ENCODE assay signal across 8 cellular contexts in genomic region chr2:27428213-27428977, GRCh38. TPM values are rescaled to one million over a fixed set of nuclear protein-coding genes. Genes with fewer than 3 reads are reported as not detected.
A peak's percentile ranks its signal among the peaks of the same experiment; 100 is the strongest.
DNase-seq lines count a peak whose midpoint lies in the region; ATAC-seq and TF ChIP-seq lines count a peak whose summit lies in the region.

Gene NRBP1, plus strand, starts transcription at chr2:27428631. Its CDS starts 4,643 bp downstream, at chr2:27433274.

- peaks cover 15% of the 10 kb centered on the region for H3K4me1 ChIP-seq in Panc1 (ENCODE audit: control insufficient read depth, insufficient read depth, low read length)
- H3K4me1 ChIP-seq in esophagus (ENCODE audit: control insufficient read depth in 2 of 2, insufficient read depth in 2 of 2, low read length in 1 of 2), result peaks cover 0 to 2% of the 10 kb centered on the region in 2 donors
- H3K4me1 ChIP-seq in muscle layer of colon (ENCODE audit: insufficient read depth, low read length), result peaks cover 42% of the 10 kb centered on the region

- H3K9me3 ChIP-seq in Panc1 (ENCODE audit: control insufficient read depth, insufficient read depth, low read depth, low read length) (no peaks in the 10 kb centered on the region), esophagus (ENCODE audit: control insufficient read depth in 2 of 2, insufficient read depth in 1 of 2, low read depth in 1 of 2, low read length in 1 of 2) (no peaks in the 10 kb centered on the region), muscle layer of colon (ENCODE audit: low read length) (no peaks in the 10 kb centered on the region)

- DNase-seq in DMS53 treated with DMSO at 0.1 percent for 48 hours (lab: John Stamatoyannopoulos, UW; ENCODE audit: unreplicated experiment) (peak; percentile 59), KBM-7 (peak; percentile 92), Panc1 (ENCODE audit: low read depth, low spot score) (peak; percentile 46)
- DNase-seq in activated T-cell treated with anti-CD3 and anti-CD28 coated beads, Interleukin-2, amount 50 U/mL, for 4 hours, result peak; percentile 89
- peak; percentile 78 to 86 for DNase-seq in stimulated activated CD8-positive, alpha-beta memory T cell treated with anti-CD3 and anti-CD28 coated beads, Interleukin-7, amount 100 ng/mL, for 1 hour (ENCODE audit: low read depth in 2 of 2)

- H3K36me3 ChIP-seq in Panc1 (ENCODE audit: control insufficient read depth, insufficient read depth, low read length), result peaks cover under 1% of the 10 kb centered on the region; the same call in 1 of the 2 replicates
- H3K36me3 ChIP-seq in esophagus (ENCODE audit: control insufficient read depth in 2 of 2, insufficient read depth in 2 of 2, low read length in 1 of 2), result peaks cover 0 to 4% of the 10 kb centered on the region in 2 donors
- H3K36me3 ChIP-seq in muscle layer of colon (ENCODE audit: insufficient read depth, low read length), result peaks cover 6% of the 10 kb centered on the region

- peaks cover 8% of the 10 kb centered on the region for H3K36me3 Mint-ChIP-seq in activated T-cell treated with anti-CD3 and anti-CD28 coated beads, Interleukin-2, amount 50 U/mL, for 4 hours (ENCODE audit: insufficient read depth)

- TF ChIP-seq CTCF in Panc1 (IDR thresholded peaks at IDR 0.05), result no peak

- no peaks in the 10 kb centered on the region for H3K9me3 Mint-ChIP-seq in activated T-cell treated with anti-CD3 and anti-CD28 coated beads, Interleukin-2, amount 50 U/mL, for 4 hours

- peak; percentile 84 for ATAC-seq in GM21717 (IDR thresholded peaks at IDR 0.05; ENCODE audit: unreplicated experiment)
- peak; percentile 95 for ATAC-seq in Panc1
- peak; percentile 93 for ATAC-seq in activated T-cell treated with anti-CD3 and anti-CD28 coated beads, Interleukin-2, amount 50 U/mL, for 4 hours

- in situ Hi-C loops in KBM-7 (cut with MboI; ENCODE audit: low pct_unique_long_range_greater_than_20kb, low sequenced_read_pairs), result no loop called here
- in situ Hi-C loops in Panc1 (cut with HindIII; ENCODE audit: low pct_unique_long_range_greater_than_20kb, low sequenced_read_pairs), result no loop called here

- no TSS peak for BruUV-seq in Panc1 (replicated peaks; lab: Mats Ljungman, UMichigan)

- CTCF ChIA-PET in Panc1 (lab: Charles Lee), result interaction anchor here (0.5 to 1.5 kb wide), 2 partner anchors 23 to 255 kb away, joined by 3 to 11 read pairs; no protein-coding TSS in a partner anchor

- POLR2A ChIA-PET in Panc1 (lab: Charles Lee), result interaction anchor here (0.7 kb wide), 1 partner anchor 1016 kb away, joined by 3 read pairs; no protein-coding TSS in a partner anchor

- WGBS in esophagus, 2 donors, result 0 to 1% methylated on average over 64 to 75 of the region's 75 CpGs

- H3K27ac ChIP-seq in Panc1 (ENCODE audit: low read length) (peak within 1 kb of the TSS; percentile 93), esophagus (ENCODE audit: low read depth in 2 of 2, low read length in 1 of 2) (peak within 1 kb of the TSS; percentile 99 to 100), muscle layer of colon (ENCODE audit: low read depth, low read length) (peak within 1 kb of the TSS; percentile 87)

- peak within 1 kb of the TSS; percentile 98 for H3K4me3 Mint-ChIP-seq in activated T-cell treated with anti-CD3 and anti-CD28 coated beads, Interleukin-2, amount 50 U/mL, for 4 hours

- peaks cover 30% of the 10 kb centered on the region for H3K4me1 Mint-ChIP-seq in activated T-cell treated with anti-CD3 and anti-CD28 coated beads, Interleukin-2, amount 50 U/mL, for 4 hours (ENCODE audit: low read depth)

- H3K4me3 ChIP-seq in Panc1 (ENCODE audit: low read depth in 2 of 2, low read length in 2 of 2) (peak within 1 kb of the TSS; percentile 66 to 73), esophagus (ENCODE audit: low read depth in 1 of 2, low read length in 2 of 2) (peak within 1 kb of the TSS; percentile 78 to 90), muscle layer of colon (ENCODE audit: low read depth in 1 of 2, low read length in 2 of 2) (peak within 1 kb of the TSS; percentile 87 to 90)

- H3K27me3 ChIP-seq in Panc1 (ENCODE audit: control insufficient read depth, insufficient read depth, low read length), result no peaks in the 10 kb centered on the region
- H3K27me3 ChIP-seq in esophagus (ENCODE audit: control insufficient read depth in 1 of 2, insufficient read depth in 2 of 2, low read length in 2 of 2), result no peaks in the 10 kb centered on the region
- no peaks in the 10 kb centered on the region for H3K27me3 ChIP-seq in muscle layer of colon (ENCODE audit: control insufficient read depth in 1 of 2, insufficient read depth in 2 of 2, low read length in 2 of 2)

- H3K9ac ChIP-seq in muscle layer of colon (ENCODE audit: low read length), result peak within 1 kb of the TSS; percentile 85

- intact Hi-C loops in Panc1 (cut with micrococcal nuclease; ENCODE audit: unreplicated experiment), result no loop called here

- H3K27me3 Mint-ChIP-seq in activated T-cell treated with anti-CD3 and anti-CD28 coated beads, Interleukin-2, amount 50 U/mL, for 4 hours (ENCODE audit: low read depth), result no peaks in the 10 kb centered on the region

RNA-seq across cellular contexts. Expression of gene NRBP1, which starts in this region (rescaled TPM):
- 103 TPM for total RNA-seq in Panc1 (2021; ENCODE audit: unreplicated experiment)
- 98.3 TPM for polyA plus RNA-seq in Panc1 (2012; ENCODE audit: insufficient read length)
- total RNA-seq in activated T-cell treated with anti-CD3 and anti-CD28 coated beads, Interleukin-2, amount 50 U/mL, for 4 hours, result 100 to 1,000 TPM in 1 of 3 donors, 10 to 100 TPM in 2; 99.0 to 103 (median 99.4) TPM
- polyA plus RNA-seq in esophagus, result 10 to 100 TPM; 51.9 to 95.7 TPM

Comparison
In these comparisons a context has a peak if more than half of its experiments do, and no peak if none do; other contexts are left out.
1. Peak in every context shown above with its lines: DNase-seq, ATAC-seq, H3K4me3 ChIP-seq and H3K27ac ChIP-seq.